ENCODE assay signal across 10 cellular contexts in the genomic region with DNA sequence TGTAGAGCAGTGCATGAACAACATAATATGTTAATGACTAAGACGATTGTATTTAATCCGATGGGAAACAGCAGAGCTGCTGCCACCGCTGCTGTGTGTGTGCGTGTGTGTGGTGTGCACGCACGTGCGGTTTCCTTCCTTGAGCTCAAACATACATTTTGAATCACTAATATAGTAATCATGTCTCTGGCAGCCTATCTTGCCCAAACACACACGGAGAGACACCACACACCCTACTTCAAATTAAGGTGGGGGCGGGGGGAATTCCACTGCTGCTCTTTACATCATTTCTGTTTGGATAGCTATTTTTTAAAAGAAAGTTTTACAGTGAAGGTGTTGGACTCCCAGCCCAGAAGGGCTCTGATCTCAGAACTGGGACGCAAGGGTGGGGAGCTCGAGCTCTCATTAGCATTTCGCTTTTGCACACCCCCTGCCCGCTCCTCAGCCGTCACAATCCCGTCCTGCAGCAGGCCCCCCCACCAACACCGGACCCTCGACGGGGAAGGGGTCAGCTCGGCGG. TPM values are rescaled to one million over a fixed set of nuclear protein-coding genes. Genes with fewer than 3 reads are reported as not detected.
DNase-seq lines count a peak whose midpoint lies in the region; ATAC-seq and TF ChIP-seq lines count a peak whose summit lies in the region.
"Had no signal": no experiment of that assay in that cellular context is flagged by ENCODE, and none has a peak within 500 bp of the region (broad histone marks: within the 10 kb centered on the region; RNA-seq: fewer than 3 reads in every experiment).

No MANE protein-coding gene starts in this region.

- H3K36me3 ChIP-seq in lower lobe of right lung (no peaks in the 10 kb centered on the region), brain microvascular endothelial cell (replicated peaks) (no peaks in the 10 kb centered on the region)
- H3K36me3 ChIP-seq: neutrophil had no signal

- H3K4me1 ChIP-seq in foreskin keratinocyte = peaks cover 32% of the 10 kb centered on the region
- H3K4me1 ChIP-seq in lower lobe of right lung = peaks cover 4% of the 10 kb centered on the region

- DNase-seq in OCI-M1 (lab: John Stamatoyannopoulos, UW) (peak; percentile 88), activated T-cell treated with anti-CD3 and anti-CD28 coated beads for 4 hours (peak; percentile 50), foreskin keratinocyte (peak; percentile 65 to 71), lower lobe of right lung (no peak), kidney glomerular epithelial cell (lab: John Stamatoyannopoulos, UW) (no peak), brain microvascular endothelial cell (no peak)
- peak; percentile 18 for DNase-seq in stimulated activated CD8-positive, alpha-beta memory T cell treated with anti-CD3 and anti-CD28 coated beads, Interleukin-4, amount 100 ng/mL, for 24 hours (ENCODE audit: low read depth)

- ATAC-seq in foreskin keratinocyte = peak; percentile 30
- ATAC-seq in lower lobe of right lung = no peak
- ATAC-seq in GM18909 (IDR thresholded peaks at IDR 0.05; ENCODE audit: poor library complexity, unreplicated experiment) = no peak

- TF ChIP-seq CTCF in foreskin keratinocyte (conservative IDR thresholded peaks at IDR 0.05) = no peak
- no peak for TF ChIP-seq CTCF in lower lobe of right lung (IDR thresholded peaks at IDR 0.05)
- TF ChIP-seq CTCF in brain microvascular endothelial cell (IDR thresholded peaks at IDR 0.05; ENCODE audit: low read depth, low read length, missing control alignments) = no peak

- H3K4me3 ChIP-seq in lower lobe of right lung = no peak overlapping the region
- no peak overlapping the region for H3K4me3 ChIP-seq in brain microvascular endothelial cell (ENCODE audit: low read depth, low read length)

- intact Hi-C loops in lower lobe of right lung (cut with DNase I) = no loop called here

- no peaks in the 10 kb centered on the region for H3K27me3 ChIP-seq in foreskin keratinocyte
- peaks cover 51% of the 10 kb centered on the region for H3K27me3 ChIP-seq in lower lobe of right lung (ENCODE audit: low read depth)
- H3K27me3 ChIP-seq in brain microvascular endothelial cell (replicated peaks) = peaks cover 3% of the 10 kb centered on the region

- in situ Hi-C loops in brain microvascular endothelial cell (cut with HindIII; ENCODE audit: low pct_ligation_motif_present, low sequenced_read_pairs) = no loop called here

- H3K27ac ChIP-seq in foreskin keratinocyte (no peak overlapping the region), lower lobe of right lung (no peak overlapping the region), brain microvascular endothelial cell (no peak overlapping the region)
- H3K27ac ChIP-seq: neutrophil had no signal

- H3K9me3 ChIP-seq in lower lobe of right lung = no peaks in the 10 kb centered on the region
- H3K9me3 ChIP-seq: neutrophil had no signal

RNA-seq across cellular contexts. Expression of a gene that starts 0.6 kb away (rescaled TPM):
- 24.8 and 25.9 TPM in 2 replicates for total RNA-seq in foreskin keratinocyte
- 23.3 TPM in 2 replicates for polyA plus RNA-seq in foreskin keratinocyte
- total RNA-seq in lower lobe of right lung = 1.4 TPM
- total RNA-seq: RPMI7951 had no signal

RNA-seq across cellular contexts. Expression of a gene that starts 33.9 kb away (rescaled TPM):
- not detected in 2 replicates for total RNA-seq in foreskin keratinocyte
- polyA plus RNA-seq in foreskin keratinocyte = not detected in 2 replicates
- total RNA-seq in lower lobe of right lung = 1.4 TPM

Comparison
In these comparisons a context has a peak if more than half of its experiments do, and no peak if none do; other contexts are left out.
1. DNase-seq: peak in OCI-M1 (single experiment), activated T-cell treated with anti-CD3 and anti-CD28 coated beads for 4 hours (single experiment), foreskin keratinocyte (2 of 2) and stimulated activated CD8-positive, alpha-beta memory T cell treated with anti-CD3 and anti-CD28 coated beads, Interleukin-4, amount 100 ng/mL, for 24 hours (single experiment); none in lower lobe of right lung (single experiment), kidney glomerular epithelial cell (single experiment) and brain microvascular endothelial cell (single experiment).
2. RNA of a gene that starts 0.6 kb away (total RNA-seq): 24.8 to 25.9 TPM in foreskin keratinocyte; 1.4 TPM in lower lobe of right lung (single experiment); every median in the first group is over 10 times any median in the second.